Comparison of ENCODE assay signal across 7 cellular contexts in genomic region chrX:4322916-4323315, GRCh38.
"Had no signal": no experiment of that assay in that cellular context is flagged by ENCODE, and none has a peak within 500 bp of the region (broad histone marks: within the 10 kb centered on the region; RNA-seq: fewer than 3 reads in every experiment).

No MANE protein-coding gene starts in this region.

- FAIRE-seq: H1, H54, HTR-8/SVneo, K562 had no signal

- DNase-seq: H9, HCEC 1CT had no signal

- H3K4me3 ChIP-seq: GM23338, K562 had no signal

- H3K4me2 ChIP-seq: GM23338 had no signal

- H2AFZ ChIP-seq: GM23338 had no signal

- H3K4me3 Mint-ChIP-seq: GM23338, H9 had no signal

- H3K27ac Mint-ChIP-seq: GM23338 had no signal

- ATAC-seq: GM23338, K562 had no signal

- H3K9me3 Mint-ChIP-seq: GM23338 had no signal
